ENCODE assay signal across 11 cellular contexts in genomic region chr3:197295871-197296270, GRCh38. TPM values are rescaled to one million over a fixed set of nuclear protein-coding genes. Genes with fewer than 3 reads are reported as not detected.
DNase-seq lines count a peak whose midpoint lies in the region; TF ChIP-seq lines count a peak whose summit lies in the region.
"Had no signal": no experiment of that assay in that cellular context is flagged by ENCODE, and none has a peak within 500 bp of the region (broad histone marks: within the 10 kb centered on the region; RNA-seq: fewer than 3 reads in every experiment).

No MANE protein-coding gene starts in this region.

- H3K27me3 Mint-ChIP-seq in T-helper 1 cell treated with Interleukin-12 subunit alpha and Interleukin-12 subunit beta and Interleukin-4 antibody, amounts not matched to agents 30 μg/mL and 1 μg/mL, for 36 hours (ENCODE audit: low read depth): peaks cover 14% of the 10 kb centered on the region
- H3K27me3 Mint-ChIP-seq in chondrocyte (ENCODE audit: low read depth) (no peaks in the 10 kb centered on the region), CD14-positive monocyte (ENCODE audit: low read depth in 3 of 3) (peaks cover 12 to 20% (median 19%) of the 10 kb centered on the region in 3 donors)

- peak overlapping the region; percentile 25 for H3K4me3 Mint-ChIP-seq in T-helper 1 cell treated with Interleukin-12 subunit alpha and Interleukin-12 subunit beta and Interleukin-4 antibody, amounts not matched to agents 30 μg/mL and 1 μg/mL, for 36 hours
- peak overlapping the region; percentile 82 for H3K4me3 Mint-ChIP-seq in chondrocyte (ENCODE audit: unreplicated experiment)
- no peak overlapping the region for H3K4me3 Mint-ChIP-seq in CD14-positive monocyte

- no peak for DNase-seq in T-helper 1 cell
- DNase-seq in MM.1S: peak; percentile 18
- DNase-seq in chondrocyte (ENCODE audit: low spot score): no peak
- DNase-seq in NCI-H774 (lab: John Stamatoyannopoulos, UW): no peak
- DNase-seq in CD14-positive monocyte (ENCODE audit: low spot score): no peak
- no peak for DNase-seq in NCI-H526 treated with DMSO at 0.1 percent for 48 hours (lab: John Stamatoyannopoulos, UW)
- DNase-seq: activated CD4-positive, alpha-beta T cell treated with anti-CD3 and anti-CD28 coated beads for 4 hours; cerebellar nuclear complex; OCI-M1 had no signal

- intact Hi-C loops in CD14-positive monocyte (cut with micrococcal nuclease): no loop called here

- H3K4me3 ChIP-seq in MM.1S (ENCODE audit: low read length) (no peak overlapping the region), neuron (ENCODE audit: low read length) (peak overlapping the region; percentile 100)

- peak overlapping the region; percentile 50; the same call in 1 of the 2 replicates for H3K4me2 ChIP-seq in MM.1S (ENCODE audit: low read depth, low read length)

- H3K27ac Mint-ChIP-seq in T-helper 1 cell treated with Interleukin-12 subunit alpha and Interleukin-12 subunit beta and Interleukin-4 antibody, amounts not matched to agents 30 μg/mL and 1 μg/mL, for 36 hours: no peak overlapping the region
- peak overlapping the region; percentile 2 for H3K27ac Mint-ChIP-seq in chondrocyte (ENCODE audit: unreplicated experiment)
- H3K27ac Mint-ChIP-seq in CD14-positive monocyte: no peak overlapping the region

- peaks cover 40% of the 10 kb centered on the region for H3K4me1 Mint-ChIP-seq in T-helper 1 cell treated with Interleukin-12 subunit alpha and Interleukin-12 subunit beta and Interleukin-4 antibody, amounts not matched to agents 30 μg/mL and 1 μg/mL, for 36 hours (ENCODE audit: low read depth)
- H3K4me1 Mint-ChIP-seq in chondrocyte (ENCODE audit: low read depth) (peaks cover 63% of the 10 kb centered on the region), CD14-positive monocyte (peaks cover 43% of the 10 kb centered on the region)

- H3F3A ChIP-seq in MM.1S (ENCODE audit: insufficient read depth, low read length): peaks cover 35% of the 10 kb centered on the region

- TF ChIP-seq CTCF in MM.1S (IDR thresholded peaks at IDR 0.05; ENCODE audit: low read length) (no peak), chondrocyte (IDR thresholded peaks at IDR 0.05) (no peak), CD14-positive monocyte (IDR thresholded peaks at IDR 0.05) (no peak)

- H3K36me3 Mint-ChIP-seq in T-helper 1 cell treated with Interleukin-12 subunit alpha and Interleukin-12 subunit beta and Interleukin-4 antibody, amounts not matched to agents 30 μg/mL and 1 μg/mL, for 36 hours (ENCODE audit: low read depth): peaks cover 23% of the 10 kb centered on the region
- H3K36me3 Mint-ChIP-seq in chondrocyte (ENCODE audit: low read depth) (peaks cover 9% of the 10 kb centered on the region), CD14-positive monocyte (peaks cover 13 to 23% of the 10 kb centered on the region in 2 donors)

- H4K20me1 ChIP-seq in MM.1S (ENCODE audit: insufficient read depth, low read length): 0 out of 2 replicates have a peak, but pooled peaks cover 4% of the 10 kb centered on the region

- H3K9me3 ChIP-seq in MM.1S (replicated peaks; ENCODE audit: insufficient read depth, low read length): no peaks in the 10 kb centered on the region
- peaks cover 2% of the 10 kb centered on the region for H3K9me3 ChIP-seq in neuron (ENCODE audit: low read length)

- H3K27ac ChIP-seq in MM.1S (ENCODE audit: low read length): no peak overlapping the region

- H3K9me3 Mint-ChIP-seq in T-helper 1 cell treated with Interleukin-12 subunit alpha and Interleukin-12 subunit beta and Interleukin-4 antibody, amounts not matched to agents 30 μg/mL and 1 μg/mL, for 36 hours: no peaks in the 10 kb centered on the region
- H3K9me3 Mint-ChIP-seq in chondrocyte (ENCODE audit: low read depth): no peaks in the 10 kb centered on the region
- peaks cover 0 to 2% (median 0%) of the 10 kb centered on the region in 7 donors for H3K9me3 Mint-ChIP-seq in CD14-positive monocyte

- H3K4me1 ChIP-seq in MM.1S (ENCODE audit: low read length) (peaks cover 43% of the 10 kb centered on the region), neuron (ENCODE audit: insufficient read depth, low read length) (peaks cover 21% of the 10 kb centered on the region)

- H3K9me2 ChIP-seq in MM.1S (replicated peaks; ENCODE audit: insufficient read depth, low read length): no peaks in the 10 kb centered on the region

- no peak overlapping the region for H3K9ac ChIP-seq in MM.1S (ENCODE audit: low read length)

- H2AFZ ChIP-seq in MM.1S (ENCODE audit: low read length) (no peak overlapping the region), neuron (ENCODE audit: low read depth, low read length) (no peak overlapping the region)

- H3K27me3 ChIP-seq in MM.1S (replicated peaks; ENCODE audit: insufficient read depth, low read length) (peaks cover 14% of the 10 kb centered on the region), neuron (ENCODE audit: insufficient read depth, low read length) (no peaks in the 10 kb centered on the region)

- H3K36me3 ChIP-seq in MM.1S (replicated peaks; ENCODE audit: insufficient read depth, low read length): peaks cover 8% of the 10 kb centered on the region
- H3K36me3 ChIP-seq in neuron (ENCODE audit: insufficient read depth, low read length): peaks cover 51% of the 10 kb centered on the region

- peaks cover 50% of the 10 kb centered on the region for H3K79me2 ChIP-seq in MM.1S (ENCODE audit: low read length)

RNA-seq across cellular contexts. Expression of gene DLG1, which starts 2.5 kb away (rescaled TPM):
- 117 to 166 TPM (median 157 TPM) in 3 replicates for total RNA-seq in chondrocyte
- 10 to 100 TPM in 1 of 2 donors, 1 to 10 TPM in 1; 6.5 to 10.2 TPM for polyA plus RNA-seq in CD14-positive monocyte

Comparison
In these comparisons a context has a peak if more than half of its experiments do, and no peak if none do; other contexts are left out.
1. H3K4me3 Mint-ChIP-seq: peak in T-helper 1 cell treated with Interleukin-12 subunit alpha and Interleukin-12 subunit beta and Interleukin-4 antibody, amounts not matched to agents 30 μg/mL and 1 μg/mL, for 36 hours (single experiment) and chondrocyte (single experiment); none in CD14-positive monocyte (0 of 2).